In genomic region chr14:104094709-104095425, GRCh38 we compare ENCODE assay signal across 9 cellular contexts. TPM values are rescaled to one million over a fixed set of nuclear protein-coding genes. Genes with fewer than 3 reads are reported as not detected.
DNase-seq lines count a peak whose midpoint lies in the region; ATAC-seq lines count a peak whose summit lies in the region.
"Had no signal": no experiment of that assay in that cellular context is flagged by ENCODE, and none has a peak within 500 bp of the region (broad histone marks: within the 10 kb centered on the region; RNA-seq: fewer than 3 reads in every experiment).

No MANE protein-coding gene starts in this region.

- H3K4me3 ChIP-seq in mesendoderm (ENCODE audit: low read length): no peak overlapping the region

- H3K4me1 ChIP-seq in mesendoderm (ENCODE audit: control insufficient read depth, low read depth, low read length): no peaks in the 10 kb centered on the region

- no peak for ATAC-seq in GM19463 (IDR thresholded peaks at IDR 0.05; ENCODE audit: unreplicated experiment)

- no peak overlapping the region for H4K8ac ChIP-seq in mesendoderm (ENCODE audit: low read depth, low read length)

- H3K9ac ChIP-seq in mesendoderm (ENCODE audit: low read length): peak overlapping the region; percentile 50

- no peaks in the 10 kb centered on the region for H3K79me2 ChIP-seq in mesendoderm (ENCODE audit: control insufficient read depth, insufficient read depth, low read length)

- no peak overlapping the region for H2BK15ac ChIP-seq in mesendoderm (replicated peaks; ENCODE audit: low read depth)

- no peak overlapping the region for H3K4ac ChIP-seq in mesendoderm (ENCODE audit: low read depth, low read length)

- H3K79me1 ChIP-seq in mesendoderm (ENCODE audit: low read length): no peaks in the 10 kb centered on the region

- no CpG with 5 or more reads among the region's 35 CpGs for WGBS in mesendoderm (ENCODE audit: extremely low coverage, insufficient coverage, low lambda C conversion rate)

- H2BK120ac ChIP-seq in mesendoderm (ENCODE audit: low read depth, low read length): no peak overlapping the region

- no peaks in the 10 kb centered on the region for H3K36me3 ChIP-seq in mesendoderm (ENCODE audit: control insufficient read depth, insufficient read depth, low read length)

- peak overlapping the region; percentile 78 for H3K56ac ChIP-seq in mesendoderm (ENCODE audit: low read length)

- H3K27ac ChIP-seq in mesendoderm (ENCODE audit: low read depth, low read length): no peak overlapping the region

- no peaks in the 10 kb centered on the region for H3K27me3 ChIP-seq in mesendoderm (ENCODE audit: insufficient read depth, low read length, poor library complexity)

- no peak overlapping the region for H4K5ac ChIP-seq in mesendoderm (ENCODE audit: low read length)

- no peak overlapping the region for H2BK5ac ChIP-seq in mesendoderm (ENCODE audit: low read length)

- no peak overlapping the region for H3K23ac ChIP-seq in mesendoderm (ENCODE audit: low read length)

- H3K4me2 ChIP-seq in mesendoderm (ENCODE audit: low read length): no peak overlapping the region

- no peak overlapping the region for H3K18ac ChIP-seq in mesendoderm (ENCODE audit: low read length)

- no peak overlapping the region for H2AK5ac ChIP-seq in mesendoderm (ENCODE audit: low read length)

- DNase-seq in DMS53 (lab: John Stamatoyannopoulos, UW) (peak; percentile 46), DMS53 treated with DMSO at 0.1 percent for 48 hours (lab: John Stamatoyannopoulos, UW; ENCODE audit: unreplicated experiment) (no peak), NCI-H345 (lab: John Stamatoyannopoulos, UW) (peak; percentile 44), dermis microvascular lymphatic vessel endothelial cell (ENCODE audit: low read depth in 2 of 2) (peak; percentile 9 to 49), mesendoderm (peak; percentile 74)
- DNase-seq in activated CD4-positive, alpha-beta T cell treated with anti-CD3 and anti-CD28 coated beads, Interleukin-2, amount 50 U/mL, for 48 hours: peak; percentile 82 to 85
- DNase-seq in stimulated activated CD8-positive, alpha-beta memory T cell treated with anti-CD3 and anti-CD28 coated beads, Interleukin-4, amount 100 ng/mL, for 48 hours: peak; percentile 92

RNA-seq across cellular contexts. Expression of gene ASPG, which starts 9.4 kb away (rescaled TPM):
- not detected in 2 replicates for total RNA-seq in dermis microvascular lymphatic vessel endothelial cell
- polyA plus RNA-seq in mesendoderm (2013, experiment 1 of 2): 0.01 TPM
- 0.08 TPM for polyA plus RNA-seq in mesendoderm (2013, experiment 2 of 2)
- total RNA-seq: glomerular endothelial cell had no signal

RNA-seq across cellular contexts. Expression of gene KIF26A, which starts 43.5 kb away (rescaled TPM):
- 9.2 and 14.7 TPM in 2 replicates for total RNA-seq in dermis microvascular lymphatic vessel endothelial cell
- polyA plus RNA-seq in mesendoderm (2013, experiment 1 of 2): 6.3 TPM
- 6.3 TPM for polyA plus RNA-seq in mesendoderm (2013, experiment 2 of 2)
